19 cellular contexts compared by ENCODE assay signal in genomic region chr1:244857761-244858160, GRCh38. TPM values are rescaled to one million over a fixed set of nuclear protein-coding genes. Genes with fewer than 3 reads are reported as not detected.
DNase-seq lines count a peak whose midpoint lies in the region; ATAC-seq and TF ChIP-seq lines count a peak whose summit lies in the region.
"Had no signal": no experiment of that assay in that cellular context is flagged by ENCODE, and none has a peak within 500 bp of the region (broad histone marks: within the 10 kb centered on the region; RNA-seq: fewer than 3 reads in every experiment).

No MANE protein-coding gene starts in this region.

- peaks cover 23% of the 10 kb centered on the region for H3K4me1 ChIP-seq in osteoblast (ENCODE audit: insufficient read depth, low read length)

- peaks cover 84% of the 10 kb centered on the region for H3K36me3 ChIP-seq in osteoblast (ENCODE audit: insufficient read depth, low read length)

- TF ChIP-seq CTCF in HL-60 (IDR thresholded peaks at IDR 0.05; ENCODE audit: insufficient read depth, low read length), result no peak
- no peak for TF ChIP-seq CTCF in osteoblast (IDR thresholded peaks at IDR 0.05; ENCODE audit: extremely low read depth, low read depth, low read length)

- peak overlapping the region; percentile 59 for H3K4me3 Mint-ChIP-seq in activated T-cell treated with anti-CD3 and anti-CD28 coated beads, Interleukin-2, amount 50 U/mL, for 4 hours
- H3K4me3 Mint-ChIP-seq in activated naive CD8-positive, alpha-beta T cell treated with anti-CD3 and anti-CD28 coated beads, Interleukin-2, amount 10 ng/mL, durations not matched to agents 7 days and 5 days, result no peak overlapping the region
- H3K4me3 Mint-ChIP-seq: neural progenitor cell had no signal

- H3K36me3 Mint-ChIP-seq in activated T-cell treated with anti-CD3 and anti-CD28 coated beads, Interleukin-2, amount 50 U/mL, for 4 hours (ENCODE audit: insufficient read depth), result peaks cover 80% of the 10 kb centered on the region
- H3K36me3 Mint-ChIP-seq in activated naive CD8-positive, alpha-beta T cell treated with anti-CD3 and anti-CD28 coated beads, Interleukin-2, amount 10 ng/mL, durations not matched to agents 7 days and 5 days, result peaks cover 68% of the 10 kb centered on the region

- ATAC-seq in activated T-cell treated with anti-CD3 and anti-CD28 coated beads, Interleukin-2, amount 50 U/mL, for 4 hours, result no peak
- no peak for ATAC-seq in activated naive CD8-positive, alpha-beta T cell treated with anti-CD3 and anti-CD28 coated beads, Interleukin-2, amount 10 ng/mL, durations not matched to agents 7 days and 5 days (ENCODE audit: low read depth)

- peak overlapping the region; percentile 28 for H3K27ac Mint-ChIP-seq in activated naive CD8-positive, alpha-beta T cell treated with anti-CD3 and anti-CD28 coated beads, Interleukin-2, amount 10 ng/mL, durations not matched to agents 7 days and 5 days
- H3K27ac Mint-ChIP-seq: neural progenitor cell had no signal

- peaks cover 51% of the 10 kb centered on the region for H4K20me1 ChIP-seq in osteoblast (ENCODE audit: insufficient read depth, low read length)

- no peak overlapping the region for H2AFZ ChIP-seq in osteoblast (ENCODE audit: low read length)
- H2AFZ ChIP-seq: neural progenitor cell had no signal

- peaks cover 92% of the 10 kb centered on the region for H3K79me2 ChIP-seq in osteoblast (ENCODE audit: insufficient read depth, low read length)

- no peaks in the 10 kb centered on the region for H3K9me3 Mint-ChIP-seq in activated T-cell treated with anti-CD3 and anti-CD28 coated beads, Interleukin-2, amount 50 U/mL, for 4 hours
- no peaks in the 10 kb centered on the region for H3K9me3 Mint-ChIP-seq in activated naive CD8-positive, alpha-beta T cell treated with anti-CD3 and anti-CD28 coated beads, Interleukin-2, amount 10 ng/mL, durations not matched to agents 7 days and 5 days
- H3K9me3 Mint-ChIP-seq: neural progenitor cell had no signal

- POLR2A ChIA-PET in activated naive CD8-positive, alpha-beta T cell treated with anti-CD3 and anti-CD28 coated beads, Interleukin-2, amount 10 ng/mL, durations not matched to agents 7 days and 5 days (lab: Charles Lee), result interaction anchor here (1.0 to 18.9 kb wide), 2 partner anchors 17 to 113 kb away, joined by 6 to 391 read pairs; partner anchors contain the start of gene COX20

- peaks cover 78% of the 10 kb centered on the region for H3K4me1 Mint-ChIP-seq in activated T-cell treated with anti-CD3 and anti-CD28 coated beads, Interleukin-2, amount 50 U/mL, for 4 hours (ENCODE audit: low read depth)
- H3K4me1 Mint-ChIP-seq in activated naive CD8-positive, alpha-beta T cell treated with anti-CD3 and anti-CD28 coated beads, Interleukin-2, amount 10 ng/mL, durations not matched to agents 7 days and 5 days, result peaks cover 71% of the 10 kb centered on the region

- H3K27me3 ChIP-seq in HL-60 (ENCODE audit: insufficient read depth, poor library complexity, severe bottlenecking) (no peaks in the 10 kb centered on the region), osteoblast (ENCODE audit: insufficient read depth, low read length) (no peaks in the 10 kb centered on the region)
- H3K27me3 ChIP-seq: neural progenitor cell, right atrium auricular region, thyroid gland had no signal

- no peak for DNase-seq in activated T-cell treated with anti-CD3 and anti-CD28 coated beads, Interleukin-2, amount 50 U/mL, for 4 hours
- DNase-seq in activated T-cell treated with anti-CD3 and anti-CD28 coated beads, Interleukin-2, amount 50 U/mL, for 48 hours, result no peak
- DNase-seq in HL-60 (ENCODE audit: low read depth in 1 of 2, low spot score in 1 of 2) (peak in 1 of 2 experiments; percentile 24), osteoblast (ENCODE audit: insufficient read length, low spot score, missing footprints) (no peak), activated gamma-delta T cell (lab: John Stamatoyannopoulos, UW) (no peak), iPS-NIHi7 (ENCODE audit: extremely low spot score) (no peak), NK-92 (lab: John Stamatoyannopoulos, UW; ENCODE audit: unreplicated experiment) (no peak)
- DNase-seq in activated naive CD8-positive, alpha-beta T cell treated with anti-CD3 and anti-CD28 coated beads, Interleukin-2, amount 10 ng/mL, durations not matched to agents 7 days and 5 days, result no peak
- DNase-seq: activated effector memory CD4-positive, alpha-beta T cell treated with Interleukin-2 at 50 U/mL for 16 hours; caudate nucleus; foreskin melanocyte; MM.1S; NCI-H2029 treated with DMSO at 0.1 percent for 48 hours; NCI-H524 treated with DMSO at 0.1 percent for 48 hours; stimulated activated CD4-positive, alpha-beta T cell treated with anti-CD3 and anti-CD28 coated beads, Interleukin-2, amount 100 ng/mL, for 24 hours; thyroid gland had no signal

- H3K4me3 ChIP-seq in HL-60 (replicated peaks; ENCODE audit: insufficient read depth, low read length), result no peak overlapping the region
- no peak overlapping the region for H3K4me3 ChIP-seq in osteoblast (ENCODE audit: insufficient read depth, low read length)
- H3K4me3 ChIP-seq: lung, neural progenitor cell, right atrium auricular region, thyroid gland had no signal

- no peaks in the 10 kb centered on the region for H3K9me3 ChIP-seq in osteoblast (ENCODE audit: low read depth, low read length)
- H3K9me3 ChIP-seq: right atrium auricular region, thyroid gland had no signal

- no peaks in the 10 kb centered on the region for H3K27me3 Mint-ChIP-seq in activated T-cell treated with anti-CD3 and anti-CD28 coated beads, Interleukin-2, amount 50 U/mL, for 4 hours (ENCODE audit: low read depth)
- no peaks in the 10 kb centered on the region for H3K27me3 Mint-ChIP-seq in activated naive CD8-positive, alpha-beta T cell treated with anti-CD3 and anti-CD28 coated beads, Interleukin-2, amount 10 ng/mL, durations not matched to agents 7 days and 5 days

- H3K4me2 ChIP-seq in osteoblast (ENCODE audit: insufficient read depth, low read length), result no peak overlapping the region

- peak overlapping the region; percentile 3; the same call in 1 of the 2 replicates for H3K27ac ChIP-seq in HL-60 (replicated peaks)
- H3K27ac ChIP-seq in osteoblast (ENCODE audit: low read depth, low read length), result peak overlapping the region; percentile 30
- H3K27ac ChIP-seq: neural progenitor cell, right atrium auricular region, thyroid gland had no signal

RNA-seq across cellular contexts. Expression of gene HNRNPU, which starts 6.6 kb away (rescaled TPM):
- 100 to 1,000 TPM; 606 to 649 (median 640) TPM for total RNA-seq in activated T-cell treated with anti-CD3 and anti-CD28 coated beads, Interleukin-2, amount 50 U/mL, for 4 hours
- total RNA-seq in activated naive CD8-positive, alpha-beta T cell treated with anti-CD3 and anti-CD28 coated beads, Interleukin-2, amount 10 ng/mL, durations not matched to agents 7 days and 5 days, result 100 to 1,000 TPM; 388 to 398 TPM
- total RNA-seq in osteoblast, result 214 and 240 TPM in 2 replicates

RNA-seq across cellular contexts. Expression of gene COX20, which starts 22.3 kb away (rescaled TPM):
- total RNA-seq in activated T-cell treated with anti-CD3 and anti-CD28 coated beads, Interleukin-2, amount 50 U/mL, for 4 hours, result 10 to 100 TPM; 50.7 to 54.1 (median 53.7) TPM
- total RNA-seq in activated naive CD8-positive, alpha-beta T cell treated with anti-CD3 and anti-CD28 coated beads, Interleukin-2, amount 10 ng/mL, durations not matched to agents 7 days and 5 days, result 10 to 100 TPM; 25.1 to 25.9 TPM
- total RNA-seq in osteoblast, result 31.8 and 35.8 TPM in 2 replicates
